In the genomic region with DNA sequence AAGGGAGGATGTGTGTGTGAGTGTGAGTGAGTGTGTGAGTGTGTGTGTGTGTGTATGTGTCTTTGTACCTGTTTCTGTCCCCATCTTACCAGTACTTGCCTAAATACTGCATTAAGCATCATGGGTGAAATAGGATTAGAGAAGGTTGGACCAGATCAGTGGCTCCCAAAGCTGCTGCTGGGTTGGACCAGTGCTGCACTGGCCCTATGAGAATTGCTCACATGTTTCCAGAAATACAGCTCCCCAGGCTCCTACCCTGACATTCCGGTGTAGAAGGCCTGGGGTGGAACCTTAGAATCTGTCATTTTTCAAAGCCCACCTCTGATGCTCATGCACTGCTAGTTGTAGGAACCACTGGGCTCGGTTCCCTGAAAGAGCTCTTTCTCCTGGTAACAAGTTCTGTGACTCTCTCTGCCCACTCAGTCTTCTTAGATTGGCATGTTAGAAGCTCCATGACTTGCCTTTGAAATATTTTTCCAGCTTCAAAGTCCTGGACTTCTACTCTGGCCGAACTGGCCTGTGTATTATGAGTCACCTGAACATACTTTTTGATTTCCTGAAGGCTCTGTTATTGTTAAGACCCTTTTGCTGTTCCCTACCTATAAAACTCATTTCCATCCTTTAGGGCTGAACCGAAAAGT, we compare ENCODE assay signal across 13 cellular contexts.
A peak's percentile ranks its signal among the peaks of the same experiment; 100 is the strongest.
DNase-seq lines count a peak whose midpoint lies in the region; ATAC-seq, FAIRE-seq and TF ChIP-seq lines count a peak whose summit lies in the region.
"Had no signal": no experiment of that assay in that cellular context is flagged by ENCODE, and none has a peak within 500 bp of the region (broad histone marks: within the 10 kb centered on the region; RNA-seq: fewer than 3 reads in every experiment).

No MANE protein-coding gene starts in this region.

- H3K27me3 ChIP-seq in heart left ventricle (no peaks in the 10 kb centered on the region), adipocyte (replicated peaks; ENCODE audit: control insufficient read depth, insufficient read depth, low read length) (no peaks in the 10 kb centered on the region), adrenal gland (no peaks in the 10 kb centered on the region)
- H3K27me3 ChIP-seq: stomach had no signal

- ATAC-seq in heart left ventricle (peak in 1 of 4 donors; percentile 4), Right ventricle myocardium superior (ENCODE audit: poor library complexity) (no peak)
- ATAC-seq: naive thymus-derived CD8-positive, alpha-beta T cell had no signal

- DNase-seq in heart left ventricle: no peak
- no peak for DNase-seq in Right ventricle myocardium superior
- DNase-seq in adipocyte (ENCODE audit: low read depth): peak; percentile 74
- peak; percentile 60 to 79 for DNase-seq in foreskin fibroblast
- peak; percentile 55 for DNase-seq in urothelium cell line (ENCODE audit: low spot score)
- no peak for DNase-seq in HuH-7.5 (ENCODE audit: low spot score)
- no peak for DNase-seq in adrenal gland
- no peak for DNase-seq in HT-29 (ENCODE audit: low spot score)
- DNase-seq: naive thymus-derived CD8-positive, alpha-beta T cell; NCI-H2029; stimulated activated CD4-positive, alpha-beta T cell treated with anti-CD3 and anti-CD28 coated beads, Interleukin-1b, Interleukin-23, amount 100 ng/mL, for 48 hours; stomach had no signal

- no peak overlapping the region for H3K4me3 ChIP-seq in heart left ventricle
- H3K4me3 ChIP-seq in adipocyte (ENCODE audit: low read length): no peak overlapping the region
- H3K4me3 ChIP-seq in foreskin fibroblast (ENCODE audit: low read depth in 1 of 2, low read length in 2 of 2): no peak overlapping the region
- no peak overlapping the region for H3K4me3 ChIP-seq in adrenal gland
- H3K4me3 ChIP-seq: coronary artery, stomach had no signal

- H3K27ac ChIP-seq in heart left ventricle (peak overlapping the region in 7 of 12 donors; percentile 41 to 86 (median 55)), adrenal gland (no peak overlapping the region)
- H3K27ac ChIP-seq: stomach had no signal

- H3K36me3 ChIP-seq in heart left ventricle (no peaks in the 10 kb centered on the region), adipocyte (ENCODE audit: control insufficient read depth, insufficient read depth, low read length, severe bottlenecking) (no peaks in the 10 kb centered on the region), adrenal gland (replicated peaks in 1 of 2) (no peaks in the 10 kb centered on the region)
- H3K36me3 ChIP-seq: stomach had no signal

- FAIRE-seq in urothelium cell line (lab: Jason Lieb, UNC): no peak

- WGBS in heart left ventricle, 4 donors: 60 to 69% (median 67%) methylated on average over 4 of the region's 4 CpGs
- 77 to 81% (median 80%) methylated on average over 4 of the region's 4 CpGs for WGBS in adrenal gland, 4 donors

- TF ChIP-seq POLR2A in heart left ventricle (IDR thresholded peaks at IDR 0.05): no peak
- TF ChIP-seq POLR2A in adrenal gland (IDR thresholded peaks at IDR 0.05): no peak

- intact Hi-C loops in heart left ventricle (cut with DNase I): no loop called here
- intact Hi-C loops in Right ventricle myocardium superior (cut with DNase I): no loop called here
- intact Hi-C loops in adrenal gland (cut with DNase I): no loop called here

- H3K9me3 ChIP-seq in heart left ventricle (no peaks in the 10 kb centered on the region), adipocyte (ENCODE audit: control insufficient read depth, low read length) (no peaks in the 10 kb centered on the region), adrenal gland (replicated peaks in 1 of 3) (no peaks in the 10 kb centered on the region)
- H3K9me3 ChIP-seq: stomach had no signal

- H3K4me1 ChIP-seq in heart left ventricle (peaks cover 0 to 64% (median 23%) of the 10 kb centered on the region in 12 donors), adipocyte (ENCODE audit: control insufficient read depth, insufficient read depth, low read length) (peaks cover 21% of the 10 kb centered on the region), adrenal gland (replicated peaks in 1 of 2) (peaks cover 0 to 21% of the 10 kb centered on the region in 2 donors)

- TF ChIP-seq CTCF in heart left ventricle (IDR thresholded peaks at IDR 0.05) (no peak), foreskin fibroblast (IDR thresholded peaks at IDR 0.05; ENCODE audit: low read depth, low read length) (no peak), adrenal gland (IDR thresholded peaks at IDR 0.05) (no peak)

- no peak overlapping the region for H3K9ac ChIP-seq in adipocyte (ENCODE audit: low read length)

Comparison
In these comparisons a context has a peak if more than half of its experiments do, and no peak if none do; other contexts are left out.
1. DNase-seq: peak in adipocyte (single experiment), foreskin fibroblast (2 of 2) and urothelium cell line (single experiment); none in heart left ventricle (0 of 5), Right ventricle myocardium superior (single experiment), HuH-7.5 (single experiment), adrenal gland (0 of 7) and HT-29 (single experiment).
2. H3K27ac ChIP-seq: peak in heart left ventricle (7 of 12); none in adrenal gland (0 of 5).